ENCODE assay signal across 12 cellular contexts in genomic region chr16:83994087-83994486, GRCh38. TPM values are rescaled to one million over a fixed set of nuclear protein-coding genes. Genes with fewer than 3 reads are reported as not detected.
A peak's percentile ranks its signal among the peaks of the same experiment; 100 is the strongest.
DNase-seq lines count a peak whose midpoint lies in the region; ATAC-seq, FAIRE-seq and TF ChIP-seq lines count a peak whose summit lies in the region.
"Had no signal": no experiment of that assay in that cellular context is flagged by ENCODE, and none has a peak within 500 bp of the region (broad histone marks: within the 10 kb centered on the region; RNA-seq: fewer than 3 reads in every experiment).

No MANE protein-coding gene starts in this region.

- no peaks in the 10 kb centered on the region for H3K36me3 ChIP-seq in osteoblast (ENCODE audit: insufficient read depth, low read length)
- no peaks in the 10 kb centered on the region for H3K36me3 ChIP-seq in GM23338 (ENCODE audit: insufficient read depth)

- no peaks in the 10 kb centered on the region for H3K9me2 ChIP-seq in GM23338 (ENCODE audit: insufficient read depth)

- H3K4me2 ChIP-seq in osteoblast (ENCODE audit: insufficient read depth, low read length) (no peak overlapping the region), GM23338 (no peak overlapping the region)

- H3K9me3 Mint-ChIP-seq in dendritic cell treated with granulocyte-macrophage colony-stimulating factor and Interleukin-4, amounts not matched to agents 40 ng/mL and 50 ng/mL, for 4 days: peaks cover 8% of the 10 kb centered on the region
- H3K9me3 Mint-ChIP-seq in GM23338: no peaks in the 10 kb centered on the region
- H3K9me3 Mint-ChIP-seq in activated T-helper 1 cell treated with anti-CD3 and anti-CD28 coated beads, Interleukin-12 subunit alpha, Interleukin-12 subunit beta, Interleukin-2, Interleukin-4 antibody, amounts not matched to agents 30 ng/mL and 10 ng/mL and 1 ng/mL, durations not matched to agents 14 hours and 24 hours and 36 hours: peaks cover 4% of the 10 kb centered on the region
- H3K9me3 Mint-ChIP-seq: central memory CD8-positive, alpha-beta T cell had no signal

- H3K79me2 ChIP-seq in osteoblast (ENCODE audit: insufficient read depth, low read length) (no peaks in the 10 kb centered on the region), GM23338 (replicated peaks; ENCODE audit: insufficient read depth) (no peaks in the 10 kb centered on the region)

- H3K4me3 Mint-ChIP-seq in dendritic cell treated with granulocyte-macrophage colony-stimulating factor and Interleukin-4, amounts not matched to agents 40 ng/mL and 50 ng/mL, for 4 days: no peak overlapping the region
- H3K4me3 Mint-ChIP-seq in GM23338: no peak overlapping the region
- no peak overlapping the region for H3K4me3 Mint-ChIP-seq in activated T-helper 1 cell treated with anti-CD3 and anti-CD28 coated beads, Interleukin-12 subunit alpha, Interleukin-12 subunit beta, Interleukin-2, Interleukin-4 antibody, amounts not matched to agents 30 ng/mL and 10 ng/mL and 1 ng/mL, durations not matched to agents 14 hours and 24 hours and 36 hours
- H3K4me3 Mint-ChIP-seq: central memory CD8-positive, alpha-beta T cell had no signal

- peaks cover 75% of the 10 kb centered on the region for H3K27me3 Mint-ChIP-seq in dendritic cell treated with granulocyte-macrophage colony-stimulating factor and Interleukin-4, amounts not matched to agents 40 ng/mL and 50 ng/mL, for 4 days
- peaks cover 18% of the 10 kb centered on the region for H3K27me3 Mint-ChIP-seq in GM23338 (ENCODE audit: insufficient read depth, low read depth, poor library complexity)
- H3K27me3 Mint-ChIP-seq in activated T-helper 1 cell treated with anti-CD3 and anti-CD28 coated beads, Interleukin-12 subunit alpha, Interleukin-12 subunit beta, Interleukin-2, Interleukin-4 antibody, amounts not matched to agents 30 ng/mL and 10 ng/mL and 1 ng/mL, durations not matched to agents 14 hours and 24 hours and 36 hours (ENCODE audit: insufficient read depth): peaks cover 9% of the 10 kb centered on the region

- intact Hi-C loops in dendritic cell treated with granulocyte-macrophage colony-stimulating factor and Interleukin-4, amounts not matched to agents 40 ng/mL and 50 ng/mL, for 4 days (cut with micrococcal nuclease): no loop called here
- intact Hi-C loops in activated T-helper 1 cell treated with anti-CD3 and anti-CD28 coated beads, Interleukin-12 subunit alpha, Interleukin-12 subunit beta, Interleukin-2, Interleukin-4 antibody, amounts not matched to agents 30 ng/mL and 10 ng/mL and 1 ng/mL, durations not matched to agents 14 hours and 24 hours and 36 hours (cut with micrococcal nuclease): no loop called here

- H2AFZ ChIP-seq in osteoblast (ENCODE audit: low read length): peak overlapping the region; percentile 68
- no peak overlapping the region for H2AFZ ChIP-seq in GM23338

- no peaks in the 10 kb centered on the region for H3K36me3 Mint-ChIP-seq in dendritic cell treated with granulocyte-macrophage colony-stimulating factor and Interleukin-4, amounts not matched to agents 40 ng/mL and 50 ng/mL, for 4 days (ENCODE audit: low read depth)
- no peaks in the 10 kb centered on the region for H3K36me3 Mint-ChIP-seq in GM23338 (ENCODE audit: low read depth)
- no peaks in the 10 kb centered on the region for H3K36me3 Mint-ChIP-seq in activated T-helper 1 cell treated with anti-CD3 and anti-CD28 coated beads, Interleukin-12 subunit alpha, Interleukin-12 subunit beta, Interleukin-2, Interleukin-4 antibody, amounts not matched to agents 30 ng/mL and 10 ng/mL and 1 ng/mL, durations not matched to agents 14 hours and 24 hours and 36 hours (ENCODE audit: low read depth)

- H3K27ac ChIP-seq in osteoblast (ENCODE audit: low read depth, low read length) (peak overlapping the region; percentile 23), GM23338 (ENCODE audit: low read depth) (no peak overlapping the region)

- no peak for ATAC-seq in GM23338
- no peak for ATAC-seq in GM19328 (IDR thresholded peaks at IDR 0.05; ENCODE audit: unreplicated experiment)

- no peak for TF ChIP-seq CTCF in osteoblast (IDR thresholded peaks at IDR 0.05; ENCODE audit: extremely low read depth, low read depth, low read length)
- TF ChIP-seq CTCF in GM23338 (conservative IDR thresholded peaks at IDR 0.05; ENCODE audit: low read depth in 2 of 2): no peak

- FAIRE-seq in GM12891 (lab: Jason Lieb, UNC): no peak

- H3K27ac Mint-ChIP-seq in dendritic cell treated with granulocyte-macrophage colony-stimulating factor and Interleukin-4, amounts not matched to agents 40 ng/mL and 50 ng/mL, for 4 days: peak overlapping the region; percentile 24
- H3K27ac Mint-ChIP-seq in GM23338: no peak overlapping the region
- no peak overlapping the region for H3K27ac Mint-ChIP-seq in activated T-helper 1 cell treated with anti-CD3 and anti-CD28 coated beads, Interleukin-12 subunit alpha, Interleukin-12 subunit beta, Interleukin-2, Interleukin-4 antibody, amounts not matched to agents 30 ng/mL and 10 ng/mL and 1 ng/mL, durations not matched to agents 14 hours and 24 hours and 36 hours

- no peak for TF ChIP-seq POLR2A in GM12891 (IDR thresholded peaks at IDR 0.05; ENCODE audit: low read depth, low read length)

- DNase-seq in GM04504 (ENCODE audit: low read depth) (peak; percentile 83), NOMO-1 (lab: John Stamatoyannopoulos, UW; ENCODE audit: unreplicated experiment in 2 of 2) (peak; percentile 79 to 85), osteoblast (ENCODE audit: insufficient read length, low spot score, missing footprints) (peak; percentile 94), GM23338 (ENCODE audit: low spot score) (no peak), GM12891 (ENCODE audit: insufficient read length, low spot score) (no peak)
- no peak for DNase-seq in activated T-helper 1 cell treated with anti-CD3 and anti-CD28 coated beads, Interleukin-12 subunit alpha, Interleukin-12 subunit beta, Interleukin-2, Interleukin-4 antibody, amounts not matched to agents 30 ng/mL and 10 ng/mL and 1 ng/mL, durations not matched to agents 14 hours and 24 hours and 36 hours (ENCODE audit: low spot score)
- DNase-seq: activated CD4-positive, alpha-beta T cell treated with anti-CD3 and anti-CD28 coated beads for 1 hour; NCI-H2171 treated with DMSO at 0.1 percent for 48 hours; stimulated activated CD4-positive, alpha-beta T cell treated with anti-CD3 and anti-CD28 coated beads, Interleukin-2, amount 100 ng/mL, for 48 hours had no signal

- H3K4me3 ChIP-seq in osteoblast (ENCODE audit: insufficient read depth, low read length) (no peak overlapping the region), GM23338 (no peak overlapping the region)

- H4K20me1 ChIP-seq in osteoblast (ENCODE audit: insufficient read depth, low read length) (no peaks in the 10 kb centered on the region), GM23338 (replicated peaks; ENCODE audit: insufficient read depth) (no peaks in the 10 kb centered on the region)

- H3K4me1 Mint-ChIP-seq in dendritic cell treated with granulocyte-macrophage colony-stimulating factor and Interleukin-4, amounts not matched to agents 40 ng/mL and 50 ng/mL, for 4 days (ENCODE audit: low read depth): peaks cover 35% of the 10 kb centered on the region
- peaks cover 18% of the 10 kb centered on the region for H3K4me1 Mint-ChIP-seq in GM23338
- no peaks in the 10 kb centered on the region for H3K4me1 Mint-ChIP-seq in activated T-helper 1 cell treated with anti-CD3 and anti-CD28 coated beads, Interleukin-12 subunit alpha, Interleukin-12 subunit beta, Interleukin-2, Interleukin-4 antibody, amounts not matched to agents 30 ng/mL and 10 ng/mL and 1 ng/mL, durations not matched to agents 14 hours and 24 hours and 36 hours (ENCODE audit: low read depth)
- H3K4me1 Mint-ChIP-seq: central memory CD8-positive, alpha-beta T cell had no signal

- H3K4me1 ChIP-seq in osteoblast (ENCODE audit: insufficient read depth, low read length): peaks cover 12% of the 10 kb centered on the region
- peaks cover 3% of the 10 kb centered on the region; the same call in 1 of the 2 replicates for H3K4me1 ChIP-seq in GM23338 (ENCODE audit: insufficient read depth)

- H3F3A ChIP-seq in GM23338 (replicated peaks; ENCODE audit: low read depth): no peaks in the 10 kb centered on the region

- H3K9me3 ChIP-seq in osteoblast (ENCODE audit: low read depth, low read length): no peaks in the 10 kb centered on the region

- H3K27me3 ChIP-seq in osteoblast (ENCODE audit: insufficient read depth, low read length) (peaks cover 12% of the 10 kb centered on the region), GM23338 (ENCODE audit: insufficient read depth) (no peaks in the 10 kb centered on the region)

TF ChIP-seq in GM23338, 12 proteins besides CTCF, POLR2A, EP300 and RAD21 (continues in another document):
- TF ChIP-seq ZNF114 (CRISPR knock-in tag; IDR thresholded peaks at IDR 0.05) (no peak), EZH2 (IDR thresholded peaks at IDR 0.05; ENCODE audit: low read depth, unreplicated experiment) (no peak), POLR2AphosphoS5 (IDR thresholded peaks at IDR 0.05; ENCODE audit: low read depth) (no peak)

TF ChIP-seq in GM12891, 5 proteins besides CTCF, POLR2A, EP300 and RAD21 (continues in another document):
- TF ChIP-seq POLR2AphosphoS5 (IDR thresholded peaks at IDR 0.05; ENCODE audit: low read depth, low read length) (no peak), SPI1 (IDR thresholded peaks at IDR 0.05; ENCODE audit: low read depth, low read length) (no peak), PAX5 (IDR thresholded peaks at IDR 0.05; ENCODE audit: insufficient read depth, low read length, severe bottlenecking) (no peak)

RNA-seq across cellular contexts. Expression of gene NECAB2, which starts 26.0 kb away (rescaled TPM):
- 0.29 and 0.72 TPM in 2 replicates for total RNA-seq in osteoblast
- 1.4 and 1.6 TPM in 2 replicates for total RNA-seq in GM23338 (2014; rRNA removed; shearing (Covaris generic))
- polyA plus RNA-seq in GM23338 (2016; fragmentation: Nextera tagmentation; extraction: Ambion mirVana): 4.5 and 5.1 TPM in 2 replicates
- polyA plus RNA-seq in GM12891 (2012; ENCODE audit: low read depth, missing spikeins): not detected
- total RNA-seq in activated T-helper 1 cell treated with anti-CD3 and anti-CD28 coated beads, Interleukin-12 subunit alpha, Interleukin-12 subunit beta, Interleukin-2, Interleukin-4 antibody, amounts not matched to agents 30 ng/mL and 10 ng/mL and 1 ng/mL, durations not matched to agents 14 hours and 24 hours and 36 hours: not detected in 2 replicates

RNA-seq across cellular contexts. Expression of gene OSGIN1, which starts 41.0 kb away (rescaled TPM):
- 3.6 and 5.0 TPM in 2 replicates for total RNA-seq in osteoblast
- total RNA-seq in GM23338 (2014; rRNA removed; shearing (Covaris generic)): 0.89 and 1.6 TPM in 2 replicates
- polyA plus RNA-seq in GM23338 (2016; fragmentation: Nextera tagmentation; extraction: Ambion mirVana): 0.32 and 0.94 TPM in 2 replicates
- polyA plus RNA-seq in GM12891 (2012; ENCODE audit: low read depth, missing spikeins): 0.23 TPM
- total RNA-seq in activated T-helper 1 cell treated with anti-CD3 and anti-CD28 coated beads, Interleukin-12 subunit alpha, Interleukin-12 subunit beta, Interleukin-2, Interleukin-4 antibody, amounts not matched to agents 30 ng/mL and 10 ng/mL and 1 ng/mL, durations not matched to agents 14 hours and 24 hours and 36 hours: 1.2 and 2.2 TPM in 2 replicates

RNA-seq across cellular contexts. Expression of gene SLC38A8, which starts 48.5 kb away (rescaled TPM):
- total RNA-seq in osteoblast: not detected in 2 replicates
- total RNA-seq in GM23338 (2014; rRNA removed; shearing (Covaris generic)): not detected in 2 replicates
- polyA plus RNA-seq in GM23338 (2016; fragmentation: Nextera tagmentation; extraction: Ambion mirVana): not detected in 2 replicates
- not detected for polyA plus RNA-seq in GM12891 (2012; ENCODE audit: low read depth, missing spikeins)
- not detected in 2 replicates for total RNA-seq in activated T-helper 1 cell treated with anti-CD3 and anti-CD28 coated beads, Interleukin-12 subunit alpha, Interleukin-12 subunit beta, Interleukin-2, Interleukin-4 antibody, amounts not matched to agents 30 ng/mL and 10 ng/mL and 1 ng/mL, durations not matched to agents 14 hours and 24 hours and 36 hours

Comparison
In these comparisons a context has a peak if more than half of its experiments do, and no peak if none do; other contexts are left out.
1. DNase-seq: peak in GM04504 (single experiment), NOMO-1 (2 of 2) and osteoblast (single experiment); none in GM23338 (single experiment), GM12891 (single experiment) and activated T-helper 1 cell treated with anti-CD3 and anti-CD28 coated beads, Interleukin-12 subunit alpha, Interleukin-12 subunit beta, Interleukin-2, Interleukin-4 antibody, amounts not matched to agents 30 ng/mL and 10 ng/mL and 1 ng/mL, durations not matched to agents 14 hours and 24 hours and 36 hours (single experiment).